Comparison of ENCODE assay signal across 1 cellular context in the genomic region with DNA sequence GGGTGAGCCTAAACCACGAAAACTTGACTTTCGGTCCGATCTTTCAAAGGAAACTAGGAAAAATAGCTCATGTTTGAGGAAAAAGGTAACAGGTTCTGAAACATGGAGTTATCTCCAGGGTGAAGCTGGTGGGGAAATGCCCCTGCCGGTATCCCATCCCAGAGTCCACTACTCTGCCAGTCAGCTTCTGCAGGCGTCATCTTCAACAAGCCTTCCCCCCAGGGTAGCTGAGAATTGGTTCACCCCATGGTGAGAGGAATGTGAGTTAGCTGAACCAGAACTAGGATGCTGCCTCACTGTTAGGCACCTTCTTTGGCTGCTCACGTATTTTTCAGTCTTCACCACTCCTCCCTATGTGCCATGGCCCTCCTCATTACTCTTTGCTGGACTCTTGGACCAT.
TF ChIP-seq lines count a peak whose summit lies in the region.

No MANE protein-coding gene starts in this region.

TF ChIP-seq in GM23338, 12 proteins besides CTCF, POLR2A, EP300 and RAD21 (continued from another document):
- TF ChIP-seq, protein P1, sequence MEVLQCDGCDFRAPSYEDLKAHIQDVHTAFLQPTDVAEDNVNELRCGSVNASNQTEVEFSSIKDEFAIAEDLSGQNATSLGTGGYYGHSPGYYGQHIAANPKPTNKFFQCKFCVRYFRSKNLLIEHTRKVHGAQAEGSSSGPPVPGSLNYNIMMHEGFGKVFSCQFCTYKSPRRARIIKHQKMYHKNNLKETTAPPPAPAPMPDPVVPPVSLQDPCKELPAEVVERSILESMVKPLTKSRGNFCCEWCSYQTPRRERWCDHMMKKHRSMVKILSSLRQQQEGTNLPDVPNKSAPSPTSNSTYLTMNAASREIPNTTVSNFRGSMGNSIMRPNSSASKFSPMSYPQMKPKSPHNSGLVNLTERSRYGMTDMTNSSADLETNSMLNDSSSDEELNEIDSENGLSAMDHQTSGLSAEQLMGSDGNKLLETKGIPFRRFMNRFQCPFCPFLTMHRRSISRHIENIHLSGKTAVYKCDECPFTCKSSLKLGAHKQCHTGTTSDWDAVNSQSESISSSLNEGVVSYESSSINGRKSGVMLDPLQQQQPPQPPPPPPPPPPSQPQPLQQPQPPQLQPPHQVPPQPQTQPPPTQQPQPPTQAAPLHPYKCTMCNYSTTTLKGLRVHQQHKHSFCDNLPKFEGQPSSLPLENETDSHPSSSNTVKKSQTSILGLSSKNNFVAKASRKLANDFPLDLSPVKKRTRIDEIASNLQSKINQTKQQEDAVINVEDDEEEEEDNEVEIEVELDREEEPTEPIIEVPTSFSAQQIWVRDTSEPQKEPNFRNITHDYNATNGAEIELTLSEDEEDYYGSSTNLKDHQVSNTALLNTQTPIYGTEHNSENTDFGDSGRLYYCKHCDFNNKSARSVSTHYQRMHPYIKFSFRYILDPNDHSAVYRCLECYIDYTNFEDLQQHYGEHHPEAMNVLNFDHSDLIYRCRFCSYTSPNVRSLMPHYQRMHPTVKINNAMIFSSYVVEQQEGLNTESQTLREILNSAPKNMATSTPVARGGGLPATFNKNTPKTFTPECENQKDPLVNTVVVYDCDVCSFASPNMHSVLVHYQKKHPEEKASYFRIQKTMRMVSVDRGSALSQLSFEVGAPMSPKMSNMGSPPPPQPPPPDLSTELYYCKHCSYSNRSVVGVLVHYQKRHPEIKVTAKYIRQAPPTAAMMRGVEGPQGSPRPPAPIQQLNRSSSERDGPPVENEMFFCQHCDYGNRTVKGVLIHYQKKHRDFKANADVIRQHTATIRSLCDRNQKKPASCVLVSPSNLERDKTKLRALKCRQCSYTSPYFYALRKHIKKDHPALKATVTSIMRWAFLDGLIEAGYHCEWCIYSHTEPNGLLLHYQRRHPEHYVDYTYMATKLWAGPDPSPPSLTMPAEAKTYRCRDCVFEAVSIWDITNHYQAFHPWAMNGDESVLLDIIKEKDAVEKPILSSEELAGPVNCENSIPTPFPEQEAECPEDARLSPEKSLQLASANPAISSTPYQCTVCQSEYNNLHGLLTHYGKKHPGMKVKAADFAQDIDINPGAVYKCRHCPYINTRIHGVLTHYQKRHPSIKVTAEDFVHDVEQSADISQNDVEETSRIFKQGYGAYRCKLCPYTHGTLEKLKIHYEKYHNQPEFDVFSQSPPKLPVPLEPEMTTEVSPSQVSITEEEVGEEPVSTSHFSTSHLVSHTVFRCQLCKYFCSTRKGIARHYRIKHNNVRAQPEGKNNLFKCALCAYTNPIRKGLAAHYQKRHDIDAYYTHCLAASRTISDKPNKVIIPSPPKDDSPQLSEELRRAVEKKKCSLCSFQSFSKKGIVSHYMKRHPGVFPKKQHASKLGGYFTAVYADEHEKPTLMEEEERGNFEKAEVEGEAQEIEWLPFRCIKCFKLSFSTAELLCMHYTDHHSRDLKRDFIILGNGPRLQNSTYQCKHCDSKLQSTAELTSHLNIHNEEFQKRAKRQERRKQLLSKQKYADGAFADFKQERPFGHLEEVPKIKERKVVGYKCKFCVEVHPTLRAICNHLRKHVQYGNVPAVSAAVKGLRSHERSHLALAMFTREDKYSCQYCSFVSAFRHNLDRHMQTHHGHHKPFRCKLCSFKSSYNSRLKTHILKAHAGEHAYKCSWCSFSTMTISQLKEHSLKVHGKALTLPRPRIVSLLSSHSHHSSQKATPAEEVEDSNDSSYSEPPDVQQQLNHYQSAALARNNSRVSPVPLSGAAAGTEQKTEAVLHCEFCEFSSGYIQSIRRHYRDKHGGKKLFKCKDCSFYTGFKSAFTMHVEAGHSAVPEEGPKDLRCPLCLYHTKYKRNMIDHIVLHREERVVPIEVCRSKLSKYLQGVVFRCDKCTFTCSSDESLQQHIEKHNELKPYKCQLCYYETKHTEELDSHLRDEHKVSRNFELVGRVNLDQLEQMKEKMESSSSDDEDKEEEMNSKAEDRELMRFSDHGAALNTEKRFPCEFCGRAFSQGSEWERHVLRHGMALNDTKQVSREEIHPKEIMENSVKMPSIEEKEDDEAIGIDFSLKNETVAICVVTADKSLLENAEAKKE (CRISPR knock-in tag; IDR thresholded peaks at IDR 0.05): no peak
- TF ChIP-seq STAT1 (IDR thresholded peaks at IDR 0.05; ENCODE audit: unreplicated experiment) (no peak), ZNF114 (CRISPR knock-in tag; IDR thresholded peaks at IDR 0.05) (no peak), CREB1 (CRISPR knock-in tag; IDR thresholded peaks at IDR 0.05; ENCODE audit: low read depth) (no peak)
- TF ChIP-seq, protein P2, sequence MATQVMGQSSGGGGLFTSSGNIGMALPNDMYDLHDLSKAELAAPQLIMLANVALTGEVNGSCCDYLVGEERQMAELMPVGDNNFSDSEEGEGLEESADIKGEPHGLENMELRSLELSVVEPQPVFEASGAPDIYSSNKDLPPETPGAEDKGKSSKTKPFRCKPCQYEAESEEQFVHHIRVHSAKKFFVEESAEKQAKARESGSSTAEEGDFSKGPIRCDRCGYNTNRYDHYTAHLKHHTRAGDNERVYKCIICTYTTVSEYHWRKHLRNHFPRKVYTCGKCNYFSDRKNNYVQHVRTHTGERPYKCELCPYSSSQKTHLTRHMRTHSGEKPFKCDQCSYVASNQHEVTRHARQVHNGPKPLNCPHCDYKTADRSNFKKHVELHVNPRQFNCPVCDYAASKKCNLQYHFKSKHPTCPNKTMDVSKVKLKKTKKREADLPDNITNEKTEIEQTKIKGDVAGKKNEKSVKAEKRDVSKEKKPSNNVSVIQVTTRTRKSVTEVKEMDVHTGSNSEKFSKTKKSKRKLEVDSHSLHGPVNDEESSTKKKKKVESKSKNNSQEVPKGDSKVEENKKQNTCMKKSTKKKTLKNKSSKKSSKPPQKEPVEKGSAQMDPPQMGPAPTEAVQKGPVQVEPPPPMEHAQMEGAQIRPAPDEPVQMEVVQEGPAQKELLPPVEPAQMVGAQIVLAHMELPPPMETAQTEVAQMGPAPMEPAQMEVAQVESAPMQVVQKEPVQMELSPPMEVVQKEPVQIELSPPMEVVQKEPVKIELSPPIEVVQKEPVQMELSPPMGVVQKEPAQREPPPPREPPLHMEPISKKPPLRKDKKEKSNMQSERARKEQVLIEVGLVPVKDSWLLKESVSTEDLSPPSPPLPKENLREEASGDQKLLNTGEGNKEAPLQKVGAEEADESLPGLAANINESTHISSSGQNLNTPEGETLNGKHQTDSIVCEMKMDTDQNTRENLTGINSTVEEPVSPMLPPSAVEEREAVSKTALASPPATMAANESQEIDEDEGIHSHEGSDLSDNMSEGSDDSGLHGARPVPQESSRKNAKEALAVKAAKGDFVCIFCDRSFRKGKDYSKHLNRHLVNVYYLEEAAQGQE (IDR thresholded peaks at IDR 0.05; ENCODE audit: unreplicated experiment): no peak
